Comparison of ENCODE assay signal across 18 cellular contexts in genomic region chr5:125298258-125298657, GRCh38.
DNase-seq lines count a peak whose midpoint lies in the region; ATAC-seq and TF ChIP-seq lines count a peak whose summit lies in the region.
"Had no signal": no experiment of that assay in that cellular context is flagged by ENCODE, and none has a peak within 500 bp of the region (broad histone marks: within the 10 kb centered on the region; RNA-seq: fewer than 3 reads in every experiment).

No MANE protein-coding gene starts in this region.

- H3K9me3 ChIP-seq in HEK293 (ENCODE audit: control insufficient read depth, insufficient read depth, low read depth, low read length) (no peaks in the 10 kb centered on the region), OCI-LY7 (ENCODE audit: low read length) (no peaks in the 10 kb centered on the region), neuronal stem cell (replicated peaks in 1 of 2; ENCODE audit: control insufficient read depth in 2 of 2, insufficient read depth in 1 of 2, low read depth in 1 of 2, low read length in 2 of 2) (no peaks in the 10 kb centered on the region), thyroid gland (no peaks in the 10 kb centered on the region)
- H3K9me3 ChIP-seq: adrenal gland, SJSA1, upper lobe of right lung had no signal

- H3K4me1 ChIP-seq in HEK293 (ENCODE audit: control insufficient read depth, insufficient read depth, low read length) (peaks cover 29% of the 10 kb centered on the region), OCI-LY7 (ENCODE audit: insufficient read depth, low read length, poor library complexity, severe bottlenecking) (peaks cover 8% of the 10 kb centered on the region), neuronal stem cell (ENCODE audit: control insufficient read depth in 2 of 2, insufficient read depth in 1 of 2, low read depth in 1 of 2, low read length in 2 of 2) (peaks cover 6 to 21% of the 10 kb centered on the region in 2 donors), thyroid gland (no peaks in the 10 kb centered on the region)
- H3K4me1 ChIP-seq: upper lobe of right lung had no signal

- CTCF ChIA-PET in HEK293 (lab: Yijun Ruan, JAX) = no interaction called here
- CTCF ChIA-PET in OCI-LY7 (lab: Charles Lee; ENCODE audit: unreplicated experiment) = interaction anchor here (1.1 kb wide), 1 partner anchor 13 kb away, joined by 5 read pairs; no protein-coding TSS in a partner anchor

- no peaks in the 10 kb centered on the region for H3K79me1 ChIP-seq in neuronal stem cell (ENCODE audit: low read depth, low read length)

- H3K79me2 ChIP-seq in OCI-LY7 (ENCODE audit: insufficient read depth, low read depth, low read length) = no peaks in the 10 kb centered on the region

- POLR2A ChIA-PET in HEK293 (lab: Yijun Ruan, JAX) = no interaction called here
- POLR2A ChIA-PET in OCI-LY7 (lab: Charles Lee) = interaction anchor here (1.2 to 1.7 kb wide), 3 partner anchors 10 to 302 kb away, joined by 3 to 4 read pairs (median 3); no protein-coding TSS in a partner anchor

- no peak overlapping the region for H3K9ac ChIP-seq in neuronal stem cell (ENCODE audit: low read depth, low read length, poor library complexity)

- no peak overlapping the region for H2AK5ac ChIP-seq in neuronal stem cell (ENCODE audit: low read depth, low read length)

- H3K27me3 ChIP-seq in neuronal stem cell (ENCODE audit: control insufficient read depth in 3 of 3, insufficient read depth in 3 of 3, low read depth in 1 of 3, low read length in 3 of 3) (no peaks in the 10 kb centered on the region), thyroid gland (no peaks in the 10 kb centered on the region)
- H3K27me3 ChIP-seq: adrenal gland, SJSA1, upper lobe of right lung had no signal

- H4K91ac ChIP-seq in neuronal stem cell (ENCODE audit: low read depth, low read length, poor library complexity) = no peak overlapping the region

- no peak overlapping the region for H4K8ac ChIP-seq in neuronal stem cell (ENCODE audit: low read depth, low read length)

- H3K9me2 ChIP-seq in OCI-LY7 (ENCODE audit: insufficient read depth, low read length) = no peaks in the 10 kb centered on the region

- no peaks in the 10 kb centered on the region for H4K20me1 ChIP-seq in OCI-LY7 (ENCODE audit: insufficient read depth, low read length)

- H3K36me3 ChIP-seq in HEK293 (ENCODE audit: control insufficient read depth in 2 of 2, insufficient read depth in 1 of 2, low read length in 2 of 2) (no peaks in the 10 kb centered on the region), OCI-LY7 (ENCODE audit: insufficient read depth, low read length) (no peaks in the 10 kb centered on the region), neuronal stem cell (replicated peaks in 1 of 2; ENCODE audit: control insufficient read depth in 2 of 2, insufficient read depth in 2 of 2, low read length in 2 of 2) (no peaks in the 10 kb centered on the region), thyroid gland (no peaks in the 10 kb centered on the region)
- H3K36me3 ChIP-seq: adrenal gland, SJSA1, upper lobe of right lung had no signal

- H2AFZ ChIP-seq in OCI-LY7 (ENCODE audit: low read length) = peak overlapping the region; percentile 12
- H2AFZ ChIP-seq in neuronal stem cell (ENCODE audit: low read length) = peak overlapping the region; percentile 13

- no peak overlapping the region for H2BK15ac ChIP-seq in neuronal stem cell (ENCODE audit: low read length)

- no TSS peak for BruUV-seq in OCI-LY7 (replicated peaks; lab: Mats Ljungman, UMichigan)

- DNase-seq in OCI-LY7 (ENCODE audit: low spot score) (no peak), fibroblast of mammary gland (ENCODE audit: low read depth) (peak; percentile 39), neuronal stem cell (ENCODE audit: low spot score) (no peak), thyroid gland (no peak), NCI-H1694 treated with DMSO at 0.1 percent for 48 hours (lab: John Stamatoyannopoulos, UW) (no peak)
- DNase-seq: activated CD4-positive, alpha-beta T cell treated with anti-CD3 and anti-CD28 coated beads for 1 hour; activated effector memory CD4-positive, alpha-beta T cell treated with anti-CD3 and anti-CD28 coated beads, Interleukin-2, amount 50 U/mL, for 16 hours; adrenal gland; Karpas-422; naive thymus-derived CD8-positive, alpha-beta T cell; NCI-H1436; NCI-H446 treated with DMSO at 0.1 percent for 48 hours; stimulated activated naive CD4-positive, alpha-beta T cell treated with Interleukin-2 at 50 U/mL for 16 hours; upper lobe of right lung had no signal

- TF ChIP-seq POLR2A in thyroid gland (IDR thresholded peaks at IDR 0.05) = no peak

- no peak for TF ChIP-seq CTCF in HEK293 (tag by site-specific recombination; IDR thresholded peaks at IDR 0.05)
- no peak for TF ChIP-seq CTCF in OCI-LY7 (conservative IDR thresholded peaks at IDR 0.05; ENCODE audit: low read length)
- no peak for TF ChIP-seq CTCF in fibroblast of mammary gland (conservative IDR thresholded peaks at IDR 0.05; ENCODE audit: control insufficient read depth, insufficient read depth, low read depth, low read length)
- TF ChIP-seq CTCF in thyroid gland (IDR thresholded peaks at IDR 0.05) = no peak

- no peak overlapping the region for H3K4ac ChIP-seq in neuronal stem cell (ENCODE audit: low read length)

- intact Hi-C loops in OCI-LY7 (cut with micrococcal nuclease; ENCODE audit: unreplicated experiment) (no loop called here), thyroid gland (cut with DNase I) (no loop called here)

- no peak overlapping the region for H3K23ac ChIP-seq in neuronal stem cell (ENCODE audit: low read depth, low read length, poor library complexity)

- no peak overlapping the region for H2BK120ac ChIP-seq in neuronal stem cell (ENCODE audit: low read depth, low read length)

- no peak overlapping the region for H2BK12ac ChIP-seq in neuronal stem cell (ENCODE audit: low read length)

- H3K18ac ChIP-seq in neuronal stem cell (ENCODE audit: low read length) = no peak overlapping the region

- H3K27ac ChIP-seq in HEK293 (ENCODE audit: extremely low read depth, low read depth, low read length) (no peak overlapping the region; the same call in 1 of the 2 replicates), OCI-LY7 (ENCODE audit: low read depth, low read length, poor library complexity, severe bottlenecking) (no peak overlapping the region), neuronal stem cell (replicated peaks; ENCODE audit: low read length) (no peak overlapping the region), thyroid gland (no peak overlapping the region)
- H3K27ac ChIP-seq: adrenal gland, SJSA1, upper lobe of right lung had no signal

- H2BK5ac ChIP-seq in neuronal stem cell (ENCODE audit: low read length) = no peak overlapping the region

- no peak overlapping the region for H3K4me3 ChIP-seq in HEK293 (ENCODE audit: low read depth, low read length)
- H3K4me3 ChIP-seq in OCI-LY7 (ENCODE audit: low read depth, low read length, poor library complexity, severe bottlenecking) = no peak overlapping the region
- no peak overlapping the region for H3K4me3 ChIP-seq in fibroblast of mammary gland (ENCODE audit: control insufficient read depth, low read depth, low read length)
- H3K4me3 ChIP-seq in neuronal stem cell (ENCODE audit: low read length in 2 of 2) = no peak overlapping the region
- H3K4me3 ChIP-seq in thyroid gland (replicated peaks in 1 of 3) = no peak overlapping the region
- H3K4me3 ChIP-seq: adrenal gland, SJSA1, upper lobe of right lung had no signal

- no peak overlapping the region for H3K4me2 ChIP-seq in OCI-LY7 (ENCODE audit: low read length)
- H3K4me2 ChIP-seq in neuronal stem cell (ENCODE audit: insufficient read depth, low read length, poor library complexity, severe bottlenecking) = no peak overlapping the region

- ATAC-seq in HG02938 (IDR thresholded peaks at IDR 0.05; ENCODE audit: unreplicated experiment) = no peak
- no peak for ATAC-seq in activated CD4-positive, CD25-positive, alpha-beta regulatory T cell treated with anti-CD3 and anti-CD28 coated beads, Interleukin-2, amount 50 U/mL, for 24 hours
- ATAC-seq: naive thymus-derived CD8-positive, alpha-beta T cell; upper lobe of right lung had no signal

- H3K14ac ChIP-seq in neuronal stem cell (ENCODE audit: low read length) = no peak overlapping the region

TF ChIP-seq in HEK293, 187 proteins besides CTCF, POLR2A, EP300 and RAD21 (continues in another document):
- TF ChIP-seq ZNF16 (tag by site-specific recombination; IDR thresholded peaks at IDR 0.05; ENCODE audit: low read depth) (no peak), ZEB2 (tag by site-specific recombination; IDR thresholded peaks at IDR 0.05) (no peak), SALL2 (tag by site-specific recombination; IDR thresholded peaks at IDR 0.05; ENCODE audit: borderline replicate concordance) (0 out of 2 replicates have a peak, but pooled peaks have one; percentile 43), SP3 (tag by site-specific recombination; IDR thresholded peaks at IDR 0.05) (no peak), ZNF530 (tag by site-specific recombination; IDR thresholded peaks at IDR 0.05; ENCODE audit: low read depth) (no peak), ZNF701 (tag by site-specific recombination; IDR thresholded peaks at IDR 0.05) (no peak), ZNF48 (tag by site-specific recombination; IDR thresholded peaks at IDR 0.05) (no peak), FEZF1 (tag by site-specific recombination; IDR thresholded peaks at IDR 0.05) (no peak), ZNF311 (tag by site-specific recombination; IDR thresholded peaks at IDR 0.05; ENCODE audit: borderline replicate concordance) (no peak), ZNF510 (tag by site-specific recombination; IDR thresholded peaks at IDR 0.05; ENCODE audit: insufficient replicate concordance) (no peak), ZNF366 (tag by site-specific recombination; conservative IDR thresholded peaks at IDR 0.05) (no peak), OSR2 (tag by site-specific recombination; IDR thresholded peaks at IDR 0.05) (0 out of 2 replicates have a peak, but pooled peaks have one; percentile 21), ZNF704 (tag by site-specific recombination; IDR thresholded peaks at IDR 0.05) (no peak), ZNF335 (tag by site-specific recombination; conservative IDR thresholded peaks at IDR 0.05) (peak; percentile 67; the same call in 1 of the 2 replicates), ZNF654 (tag by site-specific recombination; IDR thresholded peaks at IDR 0.05; ENCODE audit: low read depth) (no peak), ZNF302 (tag by site-specific recombination; IDR thresholded peaks at IDR 0.05; ENCODE audit: low read depth) (no peak), ZNF585B (tag by site-specific recombination; IDR thresholded peaks at IDR 0.05) (no peak)
